10 cellular contexts compared by ENCODE assay signal in the genomic region with DNA sequence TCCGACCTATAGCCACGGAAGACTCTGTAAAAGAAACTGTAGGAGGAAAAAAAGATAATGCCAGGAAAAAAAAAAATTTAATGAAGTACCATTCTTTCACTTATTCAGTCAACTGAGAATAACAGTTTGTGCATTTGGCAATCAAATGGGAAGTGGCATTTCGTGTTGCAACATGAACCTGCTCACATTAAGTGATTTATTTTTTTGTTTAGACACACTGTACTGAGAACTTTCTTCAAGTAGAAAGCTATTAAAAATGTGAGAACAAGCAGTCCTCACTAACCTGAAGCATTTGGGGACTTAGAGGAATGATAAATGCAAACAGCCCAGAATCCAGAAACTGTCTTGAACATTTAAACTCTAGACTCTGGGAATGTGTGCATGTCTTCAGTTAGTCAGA.
DNase-seq lines count a peak whose midpoint lies in the region; ATAC-seq and TF ChIP-seq lines count a peak whose summit lies in the region.
"Had no signal": no experiment of that assay in that cellular context is flagged by ENCODE, and none has a peak within 500 bp of the region (broad histone marks: within the 10 kb centered on the region; RNA-seq: fewer than 3 reads in every experiment).

No MANE protein-coding gene starts in this region.

- H3K36me3 ChIP-seq in suprapubic skin: no peaks in the 10 kb centered on the region

- peak; percentile 35 for ATAC-seq in left lobe of liver
- ATAC-seq in GM19397 (IDR thresholded peaks at IDR 0.05; ENCODE audit: unreplicated experiment): no peak

- no peak for TF ChIP-seq POLR2A in suprapubic skin (IDR thresholded peaks at IDR 0.05)

- no peaks in the 10 kb centered on the region for H3K9me3 ChIP-seq in suprapubic skin

- H3K4me3 ChIP-seq in suprapubic skin: peak overlapping the region; percentile 11

- peak; percentile 48 for DNase-seq in KG1 (lab: John Stamatoyannopoulos, UW)
- DNase-seq in amniotic epithelial cell (ENCODE audit: low read depth): peak; percentile 98
- DNase-seq in left lobe of liver (ENCODE audit: low spot score): no peak
- DNase-seq in suprapubic skin (ENCODE audit: low spot score in 2 of 2): no peak
- no peak for DNase-seq in middle frontal gyrus (ENCODE audit: extremely low spot score, low spot score)
- DNase-seq in activated T-cell treated with anti-CD3 and anti-CD28 coated beads for 4 hours: no peak
- DNase-seq: EL, NCI-H526 had no signal

- H3K27me3 ChIP-seq in suprapubic skin: no peaks in the 10 kb centered on the region

- 39% methylated on average over 3 of the region's 3 CpGs for WGBS in suprapubic skin

- peak overlapping the region; percentile 90 for H3K27ac ChIP-seq in suprapubic skin
- H3K27ac ChIP-seq: KMS-11 had no signal

- no peak for TF ChIP-seq CTCF in suprapubic skin (IDR thresholded peaks at IDR 0.05)

- peaks cover 76% of the 10 kb centered on the region for H3K4me1 ChIP-seq in suprapubic skin

- TF ChIP-seq EP300 in suprapubic skin (IDR thresholded peaks at IDR 0.05): no peak

Comparison
In these comparisons a context has a peak if more than half of its experiments do, and no peak if none do; other contexts are left out.
1. DNase-seq: peak in KG1 (single experiment) and amniotic epithelial cell (single experiment); none in left lobe of liver (single experiment), suprapubic skin (0 of 2), middle frontal gyrus (single experiment) and activated T-cell treated with anti-CD3 and anti-CD28 coated beads for 4 hours (single experiment).